1 cellular context compared by ENCODE assay signal in the genomic region with DNA sequence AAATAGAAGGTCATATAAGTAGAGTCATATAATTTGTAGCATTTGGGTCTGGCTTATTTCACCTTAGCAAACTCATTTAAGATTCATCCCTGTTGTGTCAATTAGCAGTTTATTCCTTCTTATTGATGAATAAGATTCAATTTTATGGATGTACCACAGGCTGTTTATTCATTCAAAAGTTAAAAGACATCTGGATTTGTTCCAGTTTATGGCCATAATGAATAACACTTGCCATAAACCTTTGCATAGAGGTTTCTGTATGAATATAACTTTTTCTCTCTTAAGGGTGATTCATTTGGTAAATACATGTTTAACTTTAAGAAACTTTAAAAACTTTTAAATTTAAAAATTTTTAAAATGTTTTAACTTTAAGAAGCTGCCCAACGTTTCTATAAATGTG.
TF ChIP-seq lines count a peak whose summit lies in the region.

No MANE protein-coding gene starts in this region.

TF ChIP-seq in H1, 55 proteins besides CTCF, POLR2A, EP300 and RAD21 (continued from another document):
- TF ChIP-seq, protein P1, sequence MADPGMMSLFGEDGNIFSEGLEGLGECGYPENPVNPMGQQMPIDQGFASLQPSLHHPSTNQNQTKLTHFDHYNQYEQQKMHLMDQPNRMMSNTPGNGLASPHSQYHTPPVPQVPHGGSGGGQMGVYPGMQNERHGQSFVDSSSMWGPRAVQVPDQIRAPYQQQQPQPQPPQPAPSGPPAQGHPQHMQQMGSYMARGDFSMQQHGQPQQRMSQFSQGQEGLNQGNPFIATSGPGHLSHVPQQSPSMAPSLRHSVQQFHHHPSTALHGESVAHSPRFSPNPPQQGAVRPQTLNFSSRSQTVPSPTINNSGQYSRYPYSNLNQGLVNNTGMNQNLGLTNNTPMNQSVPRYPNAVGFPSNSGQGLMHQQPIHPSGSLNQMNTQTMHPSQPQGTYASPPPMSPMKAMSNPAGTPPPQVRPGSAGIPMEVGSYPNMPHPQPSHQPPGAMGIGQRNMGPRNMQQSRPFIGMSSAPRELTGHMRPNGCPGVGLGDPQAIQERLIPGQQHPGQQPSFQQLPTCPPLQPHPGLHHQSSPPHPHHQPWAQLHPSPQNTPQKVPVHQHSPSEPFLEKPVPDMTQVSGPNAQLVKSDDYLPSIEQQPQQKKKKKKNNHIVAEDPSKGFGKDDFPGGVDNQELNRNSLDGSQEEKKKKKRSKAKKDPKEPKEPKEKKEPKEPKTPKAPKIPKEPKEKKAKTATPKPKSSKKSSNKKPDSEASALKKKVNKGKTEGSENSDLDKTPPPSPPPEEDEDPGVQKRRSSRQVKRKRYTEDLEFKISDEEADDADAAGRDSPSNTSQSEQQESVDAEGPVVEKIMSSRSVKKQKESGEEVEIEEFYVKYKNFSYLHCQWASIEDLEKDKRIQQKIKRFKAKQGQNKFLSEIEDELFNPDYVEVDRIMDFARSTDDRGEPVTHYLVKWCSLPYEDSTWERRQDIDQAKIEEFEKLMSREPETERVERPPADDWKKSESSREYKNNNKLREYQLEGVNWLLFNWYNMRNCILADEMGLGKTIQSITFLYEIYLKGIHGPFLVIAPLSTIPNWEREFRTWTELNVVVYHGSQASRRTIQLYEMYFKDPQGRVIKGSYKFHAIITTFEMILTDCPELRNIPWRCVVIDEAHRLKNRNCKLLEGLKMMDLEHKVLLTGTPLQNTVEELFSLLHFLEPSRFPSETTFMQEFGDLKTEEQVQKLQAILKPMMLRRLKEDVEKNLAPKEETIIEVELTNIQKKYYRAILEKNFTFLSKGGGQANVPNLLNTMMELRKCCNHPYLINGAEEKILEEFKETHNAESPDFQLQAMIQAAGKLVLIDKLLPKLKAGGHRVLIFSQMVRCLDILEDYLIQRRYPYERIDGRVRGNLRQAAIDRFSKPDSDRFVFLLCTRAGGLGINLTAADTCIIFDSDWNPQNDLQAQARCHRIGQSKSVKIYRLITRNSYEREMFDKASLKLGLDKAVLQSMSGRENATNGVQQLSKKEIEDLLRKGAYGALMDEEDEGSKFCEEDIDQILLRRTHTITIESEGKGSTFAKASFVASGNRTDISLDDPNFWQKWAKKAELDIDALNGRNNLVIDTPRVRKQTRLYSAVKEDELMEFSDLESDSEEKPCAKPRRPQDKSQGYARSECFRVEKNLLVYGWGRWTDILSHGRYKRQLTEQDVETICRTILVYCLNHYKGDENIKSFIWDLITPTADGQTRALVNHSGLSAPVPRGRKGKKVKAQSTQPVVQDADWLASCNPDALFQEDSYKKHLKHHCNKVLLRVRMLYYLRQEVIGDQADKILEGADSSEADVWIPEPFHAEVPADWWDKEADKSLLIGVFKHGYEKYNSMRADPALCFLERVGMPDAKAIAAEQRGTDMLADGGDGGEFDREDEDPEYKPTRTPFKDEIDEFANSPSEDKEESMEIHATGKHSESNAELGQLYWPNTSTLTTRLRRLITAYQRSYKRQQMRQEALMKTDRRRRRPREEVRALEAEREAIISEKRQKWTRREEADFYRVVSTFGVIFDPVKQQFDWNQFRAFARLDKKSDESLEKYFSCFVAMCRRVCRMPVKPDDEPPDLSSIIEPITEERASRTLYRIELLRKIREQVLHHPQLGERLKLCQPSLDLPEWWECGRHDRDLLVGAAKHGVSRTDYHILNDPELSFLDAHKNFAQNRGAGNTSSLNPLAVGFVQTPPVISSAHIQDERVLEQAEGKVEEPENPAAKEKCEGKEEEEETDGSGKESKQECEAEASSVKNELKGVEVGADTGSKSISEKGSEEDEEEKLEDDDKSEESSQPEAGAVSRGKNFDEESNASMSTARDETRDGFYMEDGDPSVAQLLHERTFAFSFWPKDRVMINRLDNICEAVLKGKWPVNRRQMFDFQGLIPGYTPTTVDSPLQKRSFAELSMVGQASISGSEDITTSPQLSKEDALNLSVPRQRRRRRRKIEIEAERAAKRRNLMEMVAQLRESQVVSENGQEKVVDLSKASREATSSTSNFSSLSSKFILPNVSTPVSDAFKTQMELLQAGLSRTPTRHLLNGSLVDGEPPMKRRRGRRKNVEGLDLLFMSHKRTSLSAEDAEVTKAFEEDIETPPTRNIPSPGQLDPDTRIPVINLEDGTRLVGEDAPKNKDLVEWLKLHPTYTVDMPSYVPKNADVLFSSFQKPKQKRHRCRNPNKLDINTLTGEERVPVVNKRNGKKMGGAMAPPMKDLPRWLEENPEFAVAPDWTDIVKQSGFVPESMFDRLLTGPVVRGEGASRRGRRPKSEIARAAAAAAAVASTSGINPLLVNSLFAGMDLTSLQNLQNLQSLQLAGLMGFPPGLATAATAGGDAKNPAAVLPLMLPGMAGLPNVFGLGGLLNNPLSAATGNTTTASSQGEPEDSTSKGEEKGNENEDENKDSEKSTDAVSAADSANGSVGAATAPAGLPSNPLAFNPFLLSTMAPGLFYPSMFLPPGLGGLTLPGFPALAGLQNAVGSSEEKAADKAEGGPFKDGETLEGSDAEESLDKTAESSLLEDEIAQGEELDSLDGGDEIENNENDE (IDR thresholded peaks at IDR 0.05; ENCODE audit: insufficient replicate concordance, low read length) = no peak
- no peak for TF ChIP-seq JUND (IDR thresholded peaks at IDR 0.05; ENCODE audit: low read length)
- TF ChIP-seq NANOG (IDR thresholded peaks at IDR 0.05; ENCODE audit: insufficient read depth, low read depth, low read length, poor library complexity, severe bottlenecking) = no peak
- no peak for TF ChIP-seq CBX8 (IDR thresholded peaks at IDR 0.05; ENCODE audit: borderline replicate concordance, low read depth, low read length)
- TF ChIP-seq POLR2AphosphoS5 (IDR thresholded peaks at IDR 0.05; ENCODE audit: low read depth, low read length) = no peak
TF ChIP-seq in H1: peak in this region for 0.
